In genomic region chr6:147205690-147206600, GRCh38 we compare ENCODE assay signal across 8 cellular contexts. TPM values are rescaled to one million over a fixed set of nuclear protein-coding genes. Genes with fewer than 3 reads are reported as not detected.
DNase-seq lines count a peak whose midpoint lies in the region; ATAC-seq and TF ChIP-seq lines count a peak whose summit lies in the region.

No MANE protein-coding gene starts in this region.

- H3K27me3 ChIP-seq in BJ (ENCODE audit: control insufficient read depth, insufficient read depth, low read length) = no peaks in the 10 kb centered on the region
- H3K27me3 ChIP-seq in subcutaneous abdominal adipose tissue (ENCODE audit: control insufficient read depth in 5 of 5, insufficient read depth in 4 of 5, low read length in 5 of 5) = no peaks in the 10 kb centered on the region

- CTCF ChIA-PET in BJ (lab: Yijun Ruan, JAX) = interaction anchor here (1.2 kb wide), 1 partner anchor 21 kb away, joined by 3 read pairs; no protein-coding TSS in a partner anchor

- POLR2A ChIA-PET in BJ (lab: Charles Lee) = no interaction called here

- H3K27ac ChIP-seq in subcutaneous abdominal adipose tissue (ENCODE audit: low read depth, low read length) = peak overlapping the region; percentile 35

- DNase-seq in BJ (ENCODE audit: low read depth) (no peak), HFF-Myc (ENCODE audit: extremely low read depth, low read depth) (no peak), hepatic stellate cell (ENCODE audit: low spot score) (peak; percentile 38), occipital lobe (lab: John Stamatoyannopoulos, UW) (no peak)
- DNase-seq in stimulated activated CD8-positive, alpha-beta memory T cell treated with anti-CD3 and anti-CD28 coated beads, Interleukin-4, amount 100 ng/mL, for 48 hours = no peak

- peak overlapping the region; percentile 81 for H3K4me3 ChIP-seq in BJ (ENCODE audit: low read depth, low read length)
- H3K4me3 ChIP-seq in HFF-Myc (replicated peaks; ENCODE audit: low read depth, low read length) = peak overlapping the region; percentile 61
- peak overlapping the region; percentile 94 for H3K4me3 ChIP-seq in WI38 (ENCODE audit: low read depth, low read length)
- peak overlapping the region; percentile 17 to 96 (median 92) for H3K4me3 ChIP-seq in subcutaneous abdominal adipose tissue (ENCODE audit: low read depth in 1 of 5, low read length in 5 of 5)

- no peaks in the 10 kb centered on the region for H3K36me3 ChIP-seq in BJ (ENCODE audit: control insufficient read depth, insufficient read depth, low read length)
- H3K36me3 ChIP-seq in subcutaneous abdominal adipose tissue (ENCODE audit: control insufficient read depth in 5 of 5, insufficient read depth in 5 of 5, low read length in 5 of 5) = no peaks in the 10 kb centered on the region

- no peaks in the 10 kb centered on the region for H3K9me3 ChIP-seq in subcutaneous abdominal adipose tissue (ENCODE audit: control insufficient read depth in 5 of 5, low read length in 5 of 5)

- H3K4me1 ChIP-seq in subcutaneous abdominal adipose tissue (ENCODE audit: control insufficient read depth in 5 of 5, insufficient read depth in 5 of 5, low read length in 5 of 5) = peaks cover 0 to 50% (median 29%) of the 10 kb centered on the region in 5 donors

- peak overlapping the region in 4 of 5 donors; percentile 11 to 66 (median 48) for H3K9ac ChIP-seq in subcutaneous abdominal adipose tissue (ENCODE audit: low read length in 5 of 5)

- TF ChIP-seq CTCF in BJ (IDR thresholded peaks at IDR 0.05; ENCODE audit: insufficient read depth, low read depth, low read length) = no peak
- no peak for TF ChIP-seq CTCF in HFF-Myc (IDR thresholded peaks at IDR 0.05; ENCODE audit: low read depth, low read length, missing control alignments)
- no peak for TF ChIP-seq CTCF in WI38 (IDR thresholded peaks at IDR 0.05; ENCODE audit: low read depth, low read length)

- ATAC-seq in GM18502 (IDR thresholded peaks at IDR 0.05; ENCODE audit: poor library complexity, unreplicated experiment) = no peak

RNA-seq across cellular contexts. Expression of gene STXBP5, which starts 1.7 kb away (rescaled TPM):
- polyA plus RNA-seq in BJ (2011; rRNA removed) = 21.0 and 35.7 TPM in 2 replicates
- polyA minus RNA-seq in BJ (2011; rRNA and poly(A)+ RNA removed) = 50.3 and 56.6 TPM in 2 replicates
- total RNA-seq in occipital lobe = 163 TPM
